Comparison of ENCODE assay signal across 34 cellular contexts in the genomic region with DNA sequence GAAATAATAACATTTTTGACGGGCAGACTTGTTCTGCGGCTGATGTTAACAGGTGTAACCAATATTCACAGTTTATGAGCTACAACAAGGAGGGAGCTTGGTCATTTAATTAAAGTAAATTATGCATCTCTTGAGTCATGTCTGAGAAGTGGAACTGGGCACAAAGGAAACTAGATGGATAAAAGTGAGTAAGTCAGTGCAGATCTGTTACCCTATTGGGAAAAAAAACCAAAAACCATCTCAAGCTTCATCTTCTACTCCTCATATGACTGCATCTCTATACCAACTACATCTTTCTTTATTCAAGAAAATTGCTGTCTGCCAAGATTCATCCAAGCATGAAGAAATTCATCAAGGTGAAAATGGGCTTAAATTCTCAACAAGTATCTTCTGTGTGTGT. TPM values are rescaled to one million over a fixed set of nuclear protein-coding genes. Genes with fewer than 3 reads are reported as not detected.
"Had no signal": no experiment of that assay in that cellular context is flagged by ENCODE, and none has a peak within 500 bp of the region (broad histone marks: within the 10 kb centered on the region; RNA-seq: fewer than 3 reads in every experiment).

No MANE protein-coding gene starts in this region.

- DNase-seq: activated CD4-positive, alpha-beta T cell treated with anti-CD3 and anti-CD28 coated beads, Interleukin-2, amount 10 ng/mL, durations not matched to agents 24 days and 14 days; activated gamma-delta T cell treated with Interleukin-2 at 50 U/mL for 16 hours; activated naive CD8-positive, alpha-beta T cell treated with anti-CD3 and anti-CD28 coated beads, Interleukin-2, amount 10 ng/mL, durations not matched to agents 7 days and 5 days; amniotic stem cell; brain microvascular endothelial cell; dorsolateral prefrontal cortex; effector memory CD4-positive, alpha-beta T cell; gastrocnemius medialis; glutamatergic neuron; left lung; lower lobe of right lung; mesenchymal stem cell; naive thymus-derived CD8-positive, alpha-beta T cell; stimulated activated CD4-positive, alpha-beta T cell treated with anti-CD3 and anti-CD28 coated beads, Interleukin-1b, Interleukin-23, amount 100 ng/mL, for 48 hours; stimulated activated CD4-positive, alpha-beta T cell treated with anti-CD3 and anti-CD28 coated beads, Interleukin-4, amount 100 ng/mL, for 4 hours; stimulated activated CD8-positive, alpha-beta memory T cell treated with anti-CD3 and anti-CD28 coated beads, Interleukin-4, amount 100 ng/mL, for 48 hours; stimulated activated naive CD4-positive, alpha-beta T cell; SW 1271; T-helper 9 cell; testis; transverse colon had no signal

- H3K27me3 ChIP-seq: brain microvascular endothelial cell, dorsolateral prefrontal cortex, gastrocnemius medialis, left lung, right atrium auricular region, testis, transverse colon had no signal

- H3K27me3 Mint-ChIP-seq: activated CD4-positive, alpha-beta T cell treated with anti-CD3 and anti-CD28 coated beads, Interleukin-2, amount 10 ng/mL, durations not matched to agents 24 days and 14 days; activated naive CD8-positive, alpha-beta T cell treated with anti-CD3 and anti-CD28 coated beads, Interleukin-2, amount 10 ng/mL, durations not matched to agents 7 days and 5 days had no signal

- H3K4me3 Mint-ChIP-seq: activated CD4-positive, alpha-beta T cell treated with anti-CD3 and anti-CD28 coated beads, Interleukin-2, amount 10 ng/mL, durations not matched to agents 24 days and 14 days; activated naive CD8-positive, alpha-beta T cell treated with anti-CD3 and anti-CD28 coated beads, Interleukin-2, amount 10 ng/mL, durations not matched to agents 7 days and 5 days; T-helper 1 cell treated with Interleukin-12 subunit alpha and Interleukin-12 subunit beta and Interleukin-4 antibody, amounts not matched to agents 30 μg/mL and 1 μg/mL, for 36 hours had no signal

- H3K4me1 ChIP-seq: gastrocnemius medialis, left lung, lower lobe of right lung, right atrium auricular region, testis, transverse colon had no signal

- H3K27ac ChIP-seq: brain microvascular endothelial cell, coronary artery, dorsolateral prefrontal cortex, gastrocnemius medialis, left lung, lower lobe of right lung, right atrium auricular region, testis, transverse colon, VCaP had no signal

- H3K4me3 ChIP-seq: coronary artery, dorsolateral prefrontal cortex, gastrocnemius medialis, left lung, lower lobe of right lung, right atrium auricular region, smooth muscle cell, testis, transverse colon had no signal

- H3K36me3 ChIP-seq: brain microvascular endothelial cell, gastrocnemius medialis, lower lobe of right lung, right atrium auricular region had no signal

- H3K9me3 ChIP-seq: gastrocnemius medialis, left lung, lower lobe of right lung, right atrium auricular region, testis, transverse colon had no signal

- H3K9me3 Mint-ChIP-seq: activated naive CD8-positive, alpha-beta T cell treated with anti-CD3 and anti-CD28 coated beads, Interleukin-2, amount 10 ng/mL, durations not matched to agents 7 days and 5 days; activated T-helper 1 cell treated with anti-CD3 and anti-CD28 coated beads, Interleukin-12 subunit alpha, Interleukin-12 subunit beta, Interleukin-2, Interleukin-4 antibody, amounts not matched to agents 30 ng/mL and 10 ng/mL and 1 ng/mL, durations not matched to agents 14 hours and 24 hours and 36 hours; T-helper 1 cell treated with Interleukin-12 subunit alpha and Interleukin-12 subunit beta and Interleukin-4 antibody, amounts not matched to agents 30 μg/mL and 1 μg/mL, for 36 hours had no signal

- ATAC-seq: gastrocnemius medialis; left lung; lower lobe of right lung; naive thymus-derived CD8-positive, alpha-beta T cell had no signal

- H3K27ac Mint-ChIP-seq: activated CD4-positive, alpha-beta T cell treated with anti-CD3 and anti-CD28 coated beads, Interleukin-2, amount 10 ng/mL, durations not matched to agents 24 days and 14 days; activated T-helper 1 cell treated with anti-CD3 and anti-CD28 coated beads, Interleukin-12 subunit alpha, Interleukin-12 subunit beta, Interleukin-2, Interleukin-4 antibody, amounts not matched to agents 30 ng/mL and 10 ng/mL and 1 ng/mL, durations not matched to agents 14 hours and 24 hours and 36 hours had no signal

RNA-seq across cellular contexts. Expression of a gene that starts 23.9 kb away (rescaled TPM):
- total RNA-seq: activated CD4-positive, alpha-beta T cell treated with anti-CD3 and anti-CD28 coated beads, Interleukin-2, amount 10 ng/mL, durations not matched to agents 24 days and 14 days; activated naive CD8-positive, alpha-beta T cell treated with anti-CD3 and anti-CD28 coated beads, Interleukin-2, amount 10 ng/mL, durations not matched to agents 7 days and 5 days; astrocyte; cerebellum; gastrocnemius medialis; pulmonary artery endothelial cell; right atrium auricular region had no signal

RNA-seq across cellular contexts. Expression of a gene that starts 25.2 kb away (rescaled TPM):
- total RNA-seq: activated CD4-positive, alpha-beta T cell treated with anti-CD3 and anti-CD28 coated beads, Interleukin-2, amount 10 ng/mL, durations not matched to agents 24 days and 14 days; activated naive CD8-positive, alpha-beta T cell treated with anti-CD3 and anti-CD28 coated beads, Interleukin-2, amount 10 ng/mL, durations not matched to agents 7 days and 5 days; activated T-helper 1 cell treated with anti-CD3 and anti-CD28 coated beads, Interleukin-12 subunit alpha, Interleukin-12 subunit beta, Interleukin-2, Interleukin-4 antibody, amounts not matched to agents 30 ng/mL and 10 ng/mL and 1 ng/mL, durations not matched to agents 14 hours and 24 hours and 36 hours; astrocyte; cardiac septum; cerebellum; dorsolateral prefrontal cortex; epithelial cell of proximal tubule; gastrocnemius medialis; left lung; lower lobe of right lung; naive thymus-derived CD8-positive, alpha-beta T cell; omental fat pad; pulmonary artery endothelial cell; testis; transverse colon; urinary bladder had no signal
